Comparison of ENCODE assay signal across 7 cellular contexts in the genomic region with DNA sequence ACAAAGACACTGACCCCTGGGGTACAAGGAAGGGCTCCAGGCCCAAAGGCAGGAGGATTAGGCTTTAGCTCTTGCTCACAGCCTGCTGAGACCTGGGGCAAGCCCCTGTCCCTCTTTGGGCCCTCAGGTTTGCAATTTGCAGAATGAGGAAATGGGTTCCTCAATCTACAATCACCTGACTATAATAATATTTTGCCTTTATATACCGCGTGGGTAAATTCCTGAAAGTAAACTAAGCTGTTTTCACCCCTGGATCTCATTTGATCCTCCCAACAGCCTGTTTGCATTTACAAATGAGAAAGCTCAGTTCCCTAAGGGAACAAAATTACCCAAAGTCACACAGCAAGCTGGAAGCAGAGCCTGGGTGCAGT. TPM values are rescaled to one million over a fixed set of nuclear protein-coding genes. Genes with fewer than 3 reads are reported as not detected.
A peak's percentile ranks its signal among the peaks of the same experiment; 100 is the strongest.
DNase-seq lines count a peak whose midpoint lies in the region; FAIRE-seq and TF ChIP-seq lines count a peak whose summit lies in the region.

No MANE protein-coding gene starts in this region.

- H3K4me3 ChIP-seq in HFF-Myc (replicated peaks; ENCODE audit: low read depth, low read length) (peak overlapping the region; percentile 52), iPS-15b (ENCODE audit: low read depth, low read length) (peak overlapping the region; percentile 71), stomach smooth muscle (ENCODE audit: low read length in 2 of 2) (peak overlapping the region; percentile 86 to 90)

- peaks cover 24% of the 10 kb centered on the region for H3K4me1 Mint-ChIP-seq in activated CD4-positive, alpha-beta memory T cell treated with anti-CD3 and anti-CD28 coated beads for 36 hours (ENCODE audit: low read depth)

- intact Hi-C loops in activated CD4-positive, alpha-beta memory T cell treated with anti-CD3 and anti-CD28 coated beads for 36 hours (cut with micrococcal nuclease): loop anchor here (1.0 kb wide), 4 partner anchors 21 to 71 kb away; partner anchors contain the start of genes ARAP1 and ATG16L2

- no peak for TF ChIP-seq POLR2A in GM12892 (IDR thresholded peaks at IDR 0.05; ENCODE audit: low read depth, low read length)

- peak overlapping the region; percentile 97 for H3K4me3 Mint-ChIP-seq in activated CD4-positive, alpha-beta memory T cell treated with anti-CD3 and anti-CD28 coated beads for 36 hours

- H3K9me3 ChIP-seq in iPS-15b (ENCODE audit: control insufficient read depth, insufficient read depth, low read length) (no peaks in the 10 kb centered on the region), stomach smooth muscle (ENCODE audit: control insufficient read depth in 2 of 2, low read length in 2 of 2) (no peaks in the 10 kb centered on the region)

- no peaks in the 10 kb centered on the region for H3K27me3 ChIP-seq in iPS-15b (ENCODE audit: control insufficient read depth, insufficient read depth, low read length)
- no peaks in the 10 kb centered on the region for H3K27me3 ChIP-seq in stomach smooth muscle (ENCODE audit: control insufficient read depth in 1 of 2, insufficient read depth in 2 of 2, low read length in 2 of 2)

- no peak for TF ChIP-seq CTCF in HFF-Myc (IDR thresholded peaks at IDR 0.05; ENCODE audit: low read depth, low read length, missing control alignments)

- FAIRE-seq in GM12892 (lab: Jason Lieb, UNC): no peak

- no peaks in the 10 kb centered on the region for H3K27me3 Mint-ChIP-seq in activated CD4-positive, alpha-beta memory T cell treated with anti-CD3 and anti-CD28 coated beads for 36 hours

- H3K4me1 ChIP-seq in iPS-15b (ENCODE audit: control insufficient read depth, insufficient read depth, low read length) (peaks cover 5% of the 10 kb centered on the region), stomach smooth muscle (ENCODE audit: control insufficient read depth, insufficient read depth, low read length) (peaks cover 19% of the 10 kb centered on the region)

- POLR2A ChIA-PET in activated CD4-positive, alpha-beta memory T cell treated with anti-CD3 and anti-CD28 coated beads for 36 hours (lab: Charles Lee): interaction anchor here (1.8 to 3.3 kb wide), 2 partner anchors 21 to 68 kb away, joined by 8 to 19 read pairs; partner anchors contain the start of gene ATG16L2

- H3K9me3 Mint-ChIP-seq in activated CD4-positive, alpha-beta memory T cell treated with anti-CD3 and anti-CD28 coated beads for 36 hours: no peaks in the 10 kb centered on the region

- DNase-seq in HFF-Myc (ENCODE audit: extremely low read depth, low read depth) (no peak), H4 (ENCODE audit: low spot score) (no peak), GM12892 (ENCODE audit: insufficient read length) (no peak)
- no peak for DNase-seq in activated CD4-positive, alpha-beta memory T cell treated with anti-CD3 and anti-CD28 coated beads for 36 hours
- DNase-seq in stimulated activated CD4-positive, alpha-beta T cell treated with anti-CD3 and anti-CD28 coated beads, Interleukin-4, amount 100 ng/mL, for 4 hours: no peak

- H3K27ac ChIP-seq in stomach smooth muscle (ENCODE audit: low read length): peak overlapping the region; percentile 90

- no peaks in the 10 kb centered on the region for H3K36me3 Mint-ChIP-seq in activated CD4-positive, alpha-beta memory T cell treated with anti-CD3 and anti-CD28 coated beads for 36 hours

- CTCF ChIA-PET in activated CD4-positive, alpha-beta memory T cell treated with anti-CD3 and anti-CD28 coated beads for 36 hours (lab: Charles Lee): interaction anchor here (0.7 to 4.3 kb wide), 30 partner anchors 9 to 649 kb away, joined by 3 to 129 read pairs (median 4); partner anchors contain the start of genes ATG16L2 and FCHSD2

- H3K27ac Mint-ChIP-seq in activated CD4-positive, alpha-beta memory T cell treated with anti-CD3 and anti-CD28 coated beads for 36 hours: peak overlapping the region; percentile 100

- H3K36me3 ChIP-seq in iPS-15b (ENCODE audit: control insufficient read depth, insufficient read depth, low read length) (no peaks in the 10 kb centered on the region), stomach smooth muscle (ENCODE audit: control insufficient read depth in 2 of 2, insufficient read depth in 2 of 2, low read length in 2 of 2) (no peaks in the 10 kb centered on the region)

- H3K9ac ChIP-seq in iPS-15b (ENCODE audit: low read depth, low read length): no peak overlapping the region
- H3K9ac ChIP-seq in stomach smooth muscle (ENCODE audit: low read length in 2 of 2): peak overlapping the region; percentile 36 to 69

RNA-seq across cellular contexts. Expression of gene STARD10, which starts 0.8 kb away (rescaled TPM):
- total RNA-seq in activated CD4-positive, alpha-beta memory T cell treated with anti-CD3 and anti-CD28 coated beads for 36 hours: 10 to 100 TPM; 14.8 to 16.8 TPM
- 23.2 and 25.1 TPM in 2 replicates for total RNA-seq in H4 (2014; rRNA removed; shearing (Covaris generic))
- 24.3 TPM for polyA plus RNA-seq in GM12892 (2012; ENCODE audit: missing spikeins)

RNA-seq across cellular contexts. Expression of gene ATG16L2, which starts 21.1 kb away (rescaled TPM):
- 10 to 100 TPM; 79.7 to 91.1 TPM for total RNA-seq in activated CD4-positive, alpha-beta memory T cell treated with anti-CD3 and anti-CD28 coated beads for 36 hours
- total RNA-seq in H4 (2014; rRNA removed; shearing (Covaris generic)): 0.66 and 3.4 TPM in 2 replicates
- 59.2 TPM for polyA plus RNA-seq in GM12892 (2012; ENCODE audit: missing spikeins)

RNA-seq across cellular contexts. Expression of gene ARAP1, which starts 40.9 kb away (rescaled TPM):
- total RNA-seq in activated CD4-positive, alpha-beta memory T cell treated with anti-CD3 and anti-CD28 coated beads for 36 hours: 10 to 100 TPM; 77.4 to 79.6 TPM
- 17.7 and 20.1 TPM in 2 replicates for total RNA-seq in H4 (2014; rRNA removed; shearing (Covaris generic))
- 48.4 TPM for polyA plus RNA-seq in GM12892 (2012; ENCODE audit: missing spikeins)

Comparison
In these comparisons a context has a peak if more than half of its experiments do, and no peak if none do; other contexts are left out.
1. RNA of gene ATG16L2, which starts 21.1 kb away (total RNA-seq): 79.7 to 91.1 TPM in activated CD4-positive, alpha-beta memory T cell treated with anti-CD3 and anti-CD28 coated beads for 36 hours; 0.66 to 3.4 TPM in H4; every median in the first group is over 10 times any median in the second.
2. Peak in every context shown above with its lines, with median percentiles within 50 percentile points of each other: H3K4me3 ChIP-seq.